In the genomic region with DNA sequence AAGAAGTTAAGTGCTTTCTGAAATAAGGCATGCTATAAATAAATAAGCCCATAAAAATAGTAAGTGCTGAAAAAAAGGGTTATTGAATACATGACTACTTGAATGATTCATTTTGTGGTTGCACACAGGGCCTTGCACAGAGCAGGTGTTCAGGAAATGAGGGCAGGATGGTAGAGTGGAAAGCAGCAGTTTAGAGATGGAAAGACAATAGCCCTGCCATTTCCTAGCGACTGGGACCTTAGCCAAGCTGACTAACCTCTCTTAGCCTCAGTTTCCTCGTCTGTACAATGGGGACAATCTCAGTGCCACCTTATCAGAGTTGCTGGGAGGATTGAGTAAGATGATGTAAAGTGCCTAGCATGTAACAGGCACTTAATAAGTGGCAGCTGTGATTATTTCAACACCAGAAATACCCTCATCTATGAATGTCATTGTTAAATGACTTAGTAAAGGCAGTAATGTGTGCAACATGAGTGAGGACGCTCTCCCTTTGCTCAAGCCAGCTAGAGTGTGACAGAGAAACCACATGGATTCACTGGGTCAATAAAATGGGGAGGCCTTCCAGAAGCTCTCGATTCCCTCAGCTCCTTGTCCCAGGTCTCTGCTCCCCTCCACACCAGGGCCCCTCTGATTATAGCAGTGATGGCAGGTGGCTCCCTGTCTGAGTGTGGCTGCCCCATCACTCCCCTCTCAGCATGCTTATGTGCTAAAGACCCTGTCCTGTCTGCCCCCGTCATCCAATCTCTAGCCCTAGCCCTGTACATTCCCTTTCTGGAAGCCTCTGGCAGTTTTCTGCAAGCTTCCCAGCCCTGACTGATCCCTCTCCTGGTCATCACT, we compare ENCODE assay signal across 8 cellular contexts. TPM values are rescaled to one million over a fixed set of nuclear protein-coding genes. Genes with fewer than 3 reads are reported as not detected.
DNase-seq lines count a peak whose midpoint lies in the region; ATAC-seq and TF ChIP-seq lines count a peak whose summit lies in the region.

No MANE protein-coding gene starts in this region.

- peak overlapping the region; percentile 82 for H3K4me3 Mint-ChIP-seq in activated naive CD8-positive, alpha-beta T cell
- no peak overlapping the region for H3K4me3 Mint-ChIP-seq in mesothelial cell of epicardium

- ATAC-seq in GM19455 (IDR thresholded peaks at IDR 0.05; ENCODE audit: unreplicated experiment), result peak; percentile 77
- ATAC-seq in HG03457 (IDR thresholded peaks at IDR 0.05; ENCODE audit: unreplicated experiment), result peak; percentile 40

- H3K4me1 Mint-ChIP-seq in activated naive CD8-positive, alpha-beta T cell (ENCODE audit: low read depth), result peaks cover 81% of the 10 kb centered on the region
- peaks cover 17% of the 10 kb centered on the region for H3K4me1 Mint-ChIP-seq in mesothelial cell of epicardium

- TF ChIP-seq CTCF in mesothelial cell of epicardium (IDR thresholded peaks at IDR 0.05; ENCODE audit: unreplicated experiment), result no peak

- peak overlapping the region; percentile 98 for H3K27ac Mint-ChIP-seq in activated naive CD8-positive, alpha-beta T cell
- no peak overlapping the region for H3K27ac Mint-ChIP-seq in mesothelial cell of epicardium

- peak; percentile 73 for DNase-seq in DMS153 treated with DMSO at 0.1 percent for 48 hours (lab: John Stamatoyannopoulos, UW; ENCODE audit: unreplicated experiment)
- peak; percentile 93 for DNase-seq in RPMI7951 (ENCODE audit: low read depth)
- DNase-seq in myocyte (ENCODE audit: low read depth), result peak; percentile 95
- DNase-seq in mesothelial cell of epicardium (ENCODE audit: low spot score in 2 of 2, unreplicated experiment in 2 of 2), result no peak
- no peak for DNase-seq in foreskin melanocyte

- peaks cover 3% of the 10 kb centered on the region for H3K36me3 Mint-ChIP-seq in activated naive CD8-positive, alpha-beta T cell
- H3K36me3 Mint-ChIP-seq in mesothelial cell of epicardium, result no peaks in the 10 kb centered on the region

- H3K9me3 Mint-ChIP-seq in activated naive CD8-positive, alpha-beta T cell (ENCODE audit: low read depth), result no peaks in the 10 kb centered on the region
- H3K9me3 Mint-ChIP-seq in mesothelial cell of epicardium, result no peaks in the 10 kb centered on the region

- H3K27me3 Mint-ChIP-seq in activated naive CD8-positive, alpha-beta T cell, result no peaks in the 10 kb centered on the region
- no peaks in the 10 kb centered on the region for H3K27me3 Mint-ChIP-seq in mesothelial cell of epicardium (ENCODE audit: low read depth)

RNA-seq across cellular contexts. Expression of a gene that starts 16.0 kb away (rescaled TPM):
- 73.2 and 73.4 TPM in 2 replicates for total RNA-seq in RPMI7951 (2014; rRNA removed; shearing (Covaris generic))
- total RNA-seq in myocyte, result 13.3 and 15.3 TPM in 2 replicates
- 9.6 TPM for polyA plus RNA-seq in myocyte (2012)
- 36.0 to 44.5 TPM (median 41.6 TPM) in 3 replicates for total RNA-seq in mesothelial cell of epicardium

RNA-seq across cellular contexts. Expression of a gene that starts 33.6 kb away (rescaled TPM):
- total RNA-seq in RPMI7951 (2014; rRNA removed; shearing (Covaris generic)), result 3.1 and 3.4 TPM in 2 replicates
- total RNA-seq in myocyte (0.80 and 1.1 TPM in 2 replicates), mesothelial cell of epicardium (7.7 to 8.2 TPM (median 8.0 TPM) in 3 replicates)
- 0.87 TPM for polyA plus RNA-seq in myocyte (2012)

RNA-seq across cellular contexts. Expression of a gene that starts 50.2 kb away (rescaled TPM):
- total RNA-seq in RPMI7951 (2014; rRNA removed; shearing (Covaris generic)), result 33.6 and 35.3 TPM in 2 replicates
- 29.6 and 34.8 TPM in 2 replicates for total RNA-seq in myocyte
- 17.3 TPM for polyA plus RNA-seq in myocyte (2012)
- total RNA-seq in mesothelial cell of epicardium, result 46.9 to 57.3 TPM (median 56.1 TPM) in 3 replicates

Comparison
In these comparisons a context has a peak if more than half of its experiments do, and no peak if none do; other contexts are left out.
1. DNase-seq: peak in DMS153 treated with DMSO at 0.1 percent for 48 hours (single experiment), RPMI7951 (single experiment) and myocyte (single experiment); none in mesothelial cell of epicardium (0 of 2) and foreskin melanocyte (single experiment).